8 cellular contexts compared by ENCODE assay signal in the genomic region with DNA sequence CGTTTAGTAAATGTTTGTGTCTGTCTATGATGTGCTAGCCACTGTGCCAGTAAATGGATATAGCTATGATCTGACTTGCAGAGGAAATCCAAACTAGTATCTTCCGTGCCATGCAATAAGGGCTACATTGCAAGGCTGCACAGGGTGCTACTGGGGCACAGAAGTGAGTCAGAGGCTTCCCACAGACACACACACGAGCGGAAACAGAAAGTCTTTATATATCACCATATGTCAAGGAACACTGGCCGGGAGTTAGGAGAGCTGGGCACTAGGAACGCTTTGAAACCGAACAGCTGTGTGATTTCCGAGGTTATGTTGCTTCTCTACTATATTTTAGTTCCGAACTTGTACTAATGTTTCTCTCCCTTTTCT. TPM values are rescaled to one million over a fixed set of nuclear protein-coding genes. Genes with fewer than 3 reads are reported as not detected.
DNase-seq lines count a peak whose midpoint lies in the region; ATAC-seq and TF ChIP-seq lines count a peak whose summit lies in the region.
"Not testable (repeated sequence)": the region's sequence is repeated elsewhere in the genome, so short reads cannot be mapped to it uniquely, and the experiment has no call there.

No MANE protein-coding gene starts in this region.

- intact Hi-C loops in CD8-positive, alpha-beta T cell (cut with DNase I, micrococcal nuclease) = loop anchor here (1.0 to 5.0 kb wide), 6 partner anchors 15 to 233 kb away; a partner anchor contains a TSS
- intact Hi-C loops in activated naive CD4-positive, alpha-beta T cell treated with anti-CD3 and anti-CD28 coated beads for 36 hours (cut with micrococcal nuclease) = loop anchor here (1.0 kb wide), 4 partner anchors 15 to 56 kb away; a partner anchor contains a TSS
- intact Hi-C loops in prostate gland (cut with DNase I) = not testable (repeated sequence)

- peak in 5 of 7 experiments; percentile 11 to 57 (median 37) for DNase-seq in CD8-positive, alpha-beta T cell
- not testable (repeated sequence) for DNase-seq in Karpas-422
- DNase-seq in T-helper 17 cell = peak in 1 of 3 donors; percentile 8
- peak; percentile 62 for DNase-seq in activated naive CD4-positive, alpha-beta T cell treated with anti-CD3 and anti-CD28 coated beads for 36 hours
- DNase-seq in endodermal cell = peak; percentile 38
- peak; percentile 62 for DNase-seq in kidney glomerular epithelial cell (lab: John Stamatoyannopoulos, UW)
- peak; percentile 21 for DNase-seq in prostate gland (ENCODE audit: low spot score)

- CTCF ChIA-PET in CD8-positive, alpha-beta T cell (lab: Charles Lee) = interaction anchor here (1.8 kb wide), 1 partner anchor 14 kb away, joined by 8 read pairs; a partner anchor contains a TSS
- CTCF ChIA-PET in activated naive CD4-positive, alpha-beta T cell treated with anti-CD3 and anti-CD28 coated beads for 36 hours (lab: Charles Lee) = interaction anchor here (0.6 kb wide), 1 partner anchor 220 kb away, joined by 4 read pairs; no protein-coding TSS in a partner anchor

- H3K36me3 ChIP-seq in CD8-positive, alpha-beta T cell (ENCODE audit: insufficient read depth, low read length); prostate gland: not testable (repeated sequence)
- peaks cover 17% of the 10 kb centered on the region for H3K36me3 ChIP-seq in Karpas-422 (ENCODE audit: insufficient read depth, low read length)
- H3K36me3 ChIP-seq in endodermal cell (ENCODE audit: control insufficient read depth, insufficient read depth, low read length) = peaks cover 20% of the 10 kb centered on the region

- H3K4me2 ChIP-seq in Karpas-422 (ENCODE audit: low read depth, low read length, poor library complexity, severe bottlenecking) = peak overlapping the region; percentile 86

- H3K4me3 ChIP-seq in CD8-positive, alpha-beta T cell (ENCODE audit: low read depth, low read length) = peak overlapping the region; percentile 100
- H3K4me3 ChIP-seq in Karpas-422 (ENCODE audit: low read length) = peak overlapping the region; percentile 74
- peak overlapping the region; percentile 99 for H3K4me3 ChIP-seq in endodermal cell (ENCODE audit: low read length)
- peak overlapping the region; percentile 59 to 69 for H3K4me3 ChIP-seq in prostate gland

- H2AFZ ChIP-seq in Karpas-422 (ENCODE audit: low read length) = peak overlapping the region; percentile 80; the same call in 1 of the 2 replicates

- peak overlapping the region; percentile 85 for H3K9ac ChIP-seq in Karpas-422 (ENCODE audit: low read length)
- H3K9ac ChIP-seq in endodermal cell (ENCODE audit: extremely low read depth, low read length, poor library complexity, severe bottlenecking) = peak overlapping the region; percentile 90

- peak overlapping the region; percentile 99 for H3K27ac Mint-ChIP-seq in CD8-positive, alpha-beta T cell
- H3K27ac Mint-ChIP-seq in T-helper 17 cell (peak overlapping the region; percentile 98), endodermal cell (peak overlapping the region; percentile 99)
- H3K27ac Mint-ChIP-seq in activated naive CD4-positive, alpha-beta T cell treated with anti-CD3 and anti-CD28 coated beads for 36 hours = peak overlapping the region; percentile 97
- H3K27ac Mint-ChIP-seq in stimulated activated naive CD8-positive, alpha-beta T cell treated with anti-CD3 and anti-CD28 coated beads, Interleukin-15, Interleukin-2, amounts not matched to agents 100 ng/mL and 50 ng/mL, for 24 hours = peak overlapping the region; percentile 99

- not testable (repeated sequence) for H4K20me1 ChIP-seq in Karpas-422 (ENCODE audit: insufficient read depth, low read depth, low read length)

- peaks cover 13% of the 10 kb centered on the region for H3K4me1 ChIP-seq in CD8-positive, alpha-beta T cell (ENCODE audit: insufficient read depth, low read length)
- peaks cover 13% of the 10 kb centered on the region for H3K4me1 ChIP-seq in Karpas-422 (ENCODE audit: low read length)
- not testable (repeated sequence) for H3K4me1 ChIP-seq in endodermal cell (ENCODE audit: control insufficient read depth, insufficient read depth, low read length); prostate gland (replicated peaks)

- H3K9me3 ChIP-seq in CD8-positive, alpha-beta T cell (ENCODE audit: low read length); Karpas-422 (ENCODE audit: low read length); T-helper 17 cell (ENCODE audit: control insufficient read depth, low read length, poor library complexity, severe bottlenecking); endodermal cell (ENCODE audit: control insufficient read depth, low read length); prostate gland: not testable (repeated sequence)

- H3K27me3 Mint-ChIP-seq in CD8-positive, alpha-beta T cell (ENCODE audit: low read depth); T-helper 17 cell; activated naive CD4-positive, alpha-beta T cell treated with anti-CD3 and anti-CD28 coated beads for 36 hours (ENCODE audit: low read depth); endodermal cell (ENCODE audit: insufficient read depth); stimulated activated naive CD8-positive, alpha-beta T cell treated with anti-CD3 and anti-CD28 coated beads, Interleukin-15, Interleukin-2, amounts not matched to agents 100 ng/mL and 50 ng/mL, for 24 hours: not testable (repeated sequence)

- not testable (repeated sequence) for H3K9me3 Mint-ChIP-seq in CD8-positive, alpha-beta T cell; activated naive CD4-positive, alpha-beta T cell treated with anti-CD3 and anti-CD28 coated beads for 36 hours; endodermal cell; stimulated activated naive CD8-positive, alpha-beta T cell treated with anti-CD3 and anti-CD28 coated beads, Interleukin-15, Interleukin-2, amounts not matched to agents 100 ng/mL and 50 ng/mL, for 24 hours

- H3K36me3 Mint-ChIP-seq in CD8-positive, alpha-beta T cell = peaks cover 46% of the 10 kb centered on the region
- not testable (repeated sequence) for H3K36me3 Mint-ChIP-seq in T-helper 17 cell (ENCODE audit: low read depth)
- H3K36me3 Mint-ChIP-seq in activated naive CD4-positive, alpha-beta T cell treated with anti-CD3 and anti-CD28 coated beads for 36 hours (ENCODE audit: low read depth) = peaks cover 13% of the 10 kb centered on the region
- peaks cover 22% of the 10 kb centered on the region for H3K36me3 Mint-ChIP-seq in endodermal cell (ENCODE audit: low read depth)
- H3K36me3 Mint-ChIP-seq in stimulated activated naive CD8-positive, alpha-beta T cell treated with anti-CD3 and anti-CD28 coated beads, Interleukin-15, Interleukin-2, amounts not matched to agents 100 ng/mL and 50 ng/mL, for 24 hours (ENCODE audit: low read depth) = peaks cover 26% of the 10 kb centered on the region

- H3K4me1 Mint-ChIP-seq in CD8-positive, alpha-beta T cell (ENCODE audit: low read depth) = peaks cover 27% of the 10 kb centered on the region
- H3K4me1 Mint-ChIP-seq in T-helper 17 cell = peaks cover 14% of the 10 kb centered on the region
- peaks cover 16% of the 10 kb centered on the region for H3K4me1 Mint-ChIP-seq in activated naive CD4-positive, alpha-beta T cell treated with anti-CD3 and anti-CD28 coated beads for 36 hours (ENCODE audit: low read depth)
- not testable (repeated sequence) for H3K4me1 Mint-ChIP-seq in endodermal cell
- peaks cover 14% of the 10 kb centered on the region for H3K4me1 Mint-ChIP-seq in stimulated activated naive CD8-positive, alpha-beta T cell treated with anti-CD3 and anti-CD28 coated beads, Interleukin-15, Interleukin-2, amounts not matched to agents 100 ng/mL and 50 ng/mL, for 24 hours (ENCODE audit: low read depth)

- ATAC-seq in CD8-positive, alpha-beta T cell = peak; percentile 28
- ATAC-seq in T-helper 17 cell = peak; percentile 12

- POLR2A ChIA-PET in CD8-positive, alpha-beta T cell (lab: Charles Lee) = interaction anchor here (0.6 to 2.4 kb wide), 11 partner anchors 13 to 1797 kb away, joined by 3 to 32 read pairs (median 4); a partner anchor contains a TSS

- H3K27me3 ChIP-seq in CD8-positive, alpha-beta T cell (ENCODE audit: insufficient read depth, low read length); Karpas-422 (ENCODE audit: low read length); endodermal cell (ENCODE audit: control insufficient read depth, insufficient read depth, low read length, poor library complexity, severe bottlenecking); prostate gland (replicated peaks; ENCODE audit: insufficient read depth): not testable (repeated sequence)

- H3K9me2 ChIP-seq in Karpas-422 (replicated peaks; ENCODE audit: insufficient read depth, low read length) = not testable (repeated sequence)

- H3K4me3 Mint-ChIP-seq in CD8-positive, alpha-beta T cell = peak overlapping the region; percentile 100
- H3K4me3 Mint-ChIP-seq in T-helper 17 cell = peak overlapping the region; percentile 100
- peak overlapping the region; percentile 91 for H3K4me3 Mint-ChIP-seq in activated naive CD4-positive, alpha-beta T cell treated with anti-CD3 and anti-CD28 coated beads for 36 hours
- H3K4me3 Mint-ChIP-seq in endodermal cell = peak overlapping the region; percentile 99
- peak overlapping the region; percentile 98 for H3K4me3 Mint-ChIP-seq in stimulated activated naive CD8-positive, alpha-beta T cell treated with anti-CD3 and anti-CD28 coated beads, Interleukin-15, Interleukin-2, amounts not matched to agents 100 ng/mL and 50 ng/mL, for 24 hours

- H3K27ac ChIP-seq in CD8-positive, alpha-beta T cell (ENCODE audit: low read depth, low read length) = peak overlapping the region; percentile 87
- H3K27ac ChIP-seq in Karpas-422 (ENCODE audit: low read length) (peak overlapping the region; percentile 32), endodermal cell (ENCODE audit: low read depth, low read length) (peak overlapping the region; percentile 49), prostate gland (peak overlapping the region; percentile 84 to 87)

- 1 to 10% methylated on average over 2 to 7 of the region's 9 CpGs for WGBS in endodermal cell (ENCODE audit: insufficient coverage in 1 of 2, insufficient read length in 1 of 2), 2 experiments
- 0% methylated on average over 9 of the region's 9 CpGs for WGBS in prostate gland

- peaks cover 40% of the 10 kb centered on the region for H3K79me2 ChIP-seq in Karpas-422 (ENCODE audit: low read length)

- not testable (repeated sequence) for TF ChIP-seq POLR2A in prostate gland (IDR thresholded peaks at IDR 0.05)

- TF ChIP-seq CTCF in CD8-positive, alpha-beta T cell (IDR thresholded peaks at IDR 0.05); endodermal cell (conservative IDR thresholded peaks at IDR 0.05); prostate gland (IDR thresholded peaks at IDR 0.05): not testable (repeated sequence)

RNA-seq across cellular contexts. Expression of a gene that starts 14.4 kb away (rescaled TPM):
- total RNA-seq in CD8-positive, alpha-beta T cell = 10 to 100 TPM; 76.9 to 78.6 TPM
- total RNA-seq in Karpas-422 (2014; rRNA removed; shearing (Covaris generic); ENCODE audit: low replicate concordance) = 50.6 and 84.6 TPM in 2 replicates
- total RNA-seq in T-helper 17 cell (10 to 100 TPM; 85.0 to 85.5 TPM), endodermal cell (10 to 100 TPM; 63.2 to 71.4 TPM), prostate gland (10 to 100 TPM; 80.7 to 87.6 TPM)
- 10 to 100 TPM; 67.0 to 68.1 TPM for total RNA-seq in activated naive CD4-positive, alpha-beta T cell treated with anti-CD3 and anti-CD28 coated beads for 36 hours
- 66.6 TPM for polyA plus RNA-seq in endodermal cell (2013, experiment 1 of 2)
- 59.0 TPM for polyA plus RNA-seq in endodermal cell (2013, experiment 2 of 2)

RNA-seq across cellular contexts. Expression of a gene that starts 31.9 kb away (rescaled TPM):
- 1 to 10 TPM; 3.0 to 3.7 TPM for total RNA-seq in CD8-positive, alpha-beta T cell
- 6.7 and 8.1 TPM in 2 replicates for total RNA-seq in Karpas-422 (2014; rRNA removed; shearing (Covaris generic); ENCODE audit: low replicate concordance)
- total RNA-seq in T-helper 17 cell (1 to 10 TPM; 7.7 to 8.2 TPM), endodermal cell (10 to 100 TPM; 10.1 to 13.8 TPM), prostate gland (1 to 10 TPM; 8.3 to 9.7 TPM)
- 1 to 10 TPM; 7.8 to 9.0 TPM for total RNA-seq in activated naive CD4-positive, alpha-beta T cell treated with anti-CD3 and anti-CD28 coated beads for 36 hours
- 4.9 TPM for polyA plus RNA-seq in endodermal cell (2013, experiment 1 of 2)
- 6.3 TPM for polyA plus RNA-seq in endodermal cell (2013, experiment 2 of 2)

RNA-seq across cellular contexts. Expression of a gene that starts 52.1 kb away (rescaled TPM):
- 1 to 10 TPM; 7.2 to 8.1 TPM for total RNA-seq in CD8-positive, alpha-beta T cell
- total RNA-seq in Karpas-422 (2014; rRNA removed; shearing (Covaris generic); ENCODE audit: low replicate concordance) = 39.0 and 57.5 TPM in 2 replicates
- 1 to 10 TPM; 6.6 to 7.6 TPM for total RNA-seq in T-helper 17 cell
- 10 to 100 TPM; 27.4 to 28.8 TPM for total RNA-seq in activated naive CD4-positive, alpha-beta T cell treated with anti-CD3 and anti-CD28 coated beads for 36 hours
- total RNA-seq in endodermal cell = 10 to 100 TPM; 37.6 to 49.3 TPM
- 74.8 TPM for polyA plus RNA-seq in endodermal cell (2013, experiment 1 of 2)
- 73.7 TPM for polyA plus RNA-seq in endodermal cell (2013, experiment 2 of 2)
- 10 to 100 TPM; 33.2 to 55.6 TPM for total RNA-seq in prostate gland

RNA-seq across cellular contexts. Expression of a gene that starts 55.6 kb away (rescaled TPM):
- total RNA-seq in CD8-positive, alpha-beta T cell = 10 to 100 TPM; 68.2 to 72.4 TPM
- total RNA-seq in Karpas-422 (2014; rRNA removed; shearing (Covaris generic); ENCODE audit: low replicate concordance) = 33.0 and 49.5 TPM in 2 replicates
- total RNA-seq in T-helper 17 cell (10 to 100 TPM; 71.7 to 74.7 TPM), endodermal cell (10 to 100 TPM; 75.9 to 79.8 TPM), prostate gland (100 to 1,000 TPM in 1 of 2 donors, 10 to 100 TPM in 1; 80.6 to 246 TPM)
- 10 to 100 TPM; 25.8 to 26.7 TPM for total RNA-seq in activated naive CD4-positive, alpha-beta T cell treated with anti-CD3 and anti-CD28 coated beads for 36 hours
- 86.6 TPM for polyA plus RNA-seq in endodermal cell (2013, experiment 1 of 2)
- 82.6 TPM for polyA plus RNA-seq in endodermal cell (2013, experiment 2 of 2)

Comparison
In these comparisons a context has a peak if more than half of its experiments do, and no peak if none do; other contexts are left out.
1. H3K27ac ChIP-seq: peak in every context shown above with its lines; median percentile 87 in CD8-positive, alpha-beta T cell; 86 in prostate gland; 49 in endodermal cell; 32 in Karpas-422.